Comparison of ENCODE assay signal across 8 cellular contexts in the genomic region with DNA sequence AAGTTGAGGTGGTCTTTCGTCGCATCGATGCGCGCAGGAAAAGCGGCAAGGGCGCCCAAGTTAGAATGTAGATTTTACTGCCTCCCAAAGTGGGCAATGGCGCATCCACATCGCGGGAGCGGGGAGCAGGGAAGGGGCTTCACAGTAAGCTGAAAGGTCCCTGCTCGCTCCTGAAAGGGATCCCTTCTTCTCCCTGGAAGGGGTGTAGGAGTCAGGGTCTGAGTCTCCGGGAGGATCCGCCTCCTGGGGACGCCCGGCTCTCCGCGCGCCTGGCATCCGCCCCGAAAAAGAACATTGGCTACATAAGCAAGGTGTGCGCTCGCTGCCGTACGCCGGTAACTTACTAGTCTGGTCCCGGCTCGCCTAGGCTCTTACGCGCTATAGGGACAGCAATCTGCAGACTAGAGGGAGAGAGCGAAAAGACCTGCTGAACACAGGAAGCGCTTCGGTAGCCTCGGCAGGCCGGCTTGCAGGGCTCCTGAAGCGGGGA. TPM values are rescaled to one million over a fixed set of nuclear protein-coding genes. Genes with fewer than 3 reads are reported as not detected.
DNase-seq lines count a peak whose midpoint lies in the region; ATAC-seq and TF ChIP-seq lines count a peak whose summit lies in the region.

No MANE protein-coding gene starts in this region.

- H3K27ac Mint-ChIP-seq in activated B cell treated with CpG ODN at 0.5 μM for 24 hours = no peak overlapping the region

- H3K27ac ChIP-seq in mucosa of rectum (ENCODE audit: low read depth in 2 of 2, low read length in 2 of 2) (peak overlapping the region; percentile 79 to 90), thymus (ENCODE audit: low read depth) (peak overlapping the region; percentile 66)

- WGBS in thymus = under 1% methylated on average over 36 of the region's 36 CpGs

- POLR2A ChIA-PET in activated B cell treated with CpG ODN at 0.5 μM for 24 hours (lab: Charles Lee) = no interaction called here

- no peak for TF ChIP-seq CTCF in activated B cell treated with CpG ODN at 0.5 μM for 24 hours (IDR thresholded peaks at IDR 0.05)

- peaks cover 46% of the 10 kb centered on the region for H3K4me1 ChIP-seq in ES-I3 (ENCODE audit: insufficient read depth, low read length)
- peaks cover 20 to 36% of the 10 kb centered on the region in 2 donors for H3K4me1 ChIP-seq in mucosa of rectum (ENCODE audit: control insufficient read depth in 2 of 2, insufficient read depth in 2 of 2, low read length in 2 of 2)
- H3K4me1 ChIP-seq in thymus (ENCODE audit: control insufficient read depth, insufficient read depth, low read length) = peaks cover 37% of the 10 kb centered on the region

- peak; percentile 36 for DNase-seq in NCI-H128 (lab: John Stamatoyannopoulos, UW; ENCODE audit: unreplicated experiment)
- DNase-seq in activated B cell treated with CpG ODN at 0.5 μM for 24 hours = no peak
- no peak for DNase-seq in AML-193 (lab: John Stamatoyannopoulos, UW)

- intact Hi-C loops in activated B cell treated with CpG ODN at 0.5 μM for 24 hours (cut with micrococcal nuclease) = no loop called here

- CTCF ChIA-PET in activated B cell treated with CpG ODN at 0.5 μM for 24 hours (lab: Charles Lee) = no interaction called here

- H3K9me3 Mint-ChIP-seq in activated B cell treated with CpG ODN at 0.5 μM for 24 hours = no peaks in the 10 kb centered on the region

- H3K27me3 ChIP-seq in mucosa of rectum (ENCODE audit: control insufficient read depth in 2 of 2, insufficient read depth in 2 of 2, low read length in 2 of 2) = peaks cover 16 to 34% of the 10 kb centered on the region in 2 donors
- H3K27me3 ChIP-seq in thymus (ENCODE audit: control insufficient read depth, insufficient read depth) = peaks cover 25% of the 10 kb centered on the region

- no peaks in the 10 kb centered on the region for H3K36me3 Mint-ChIP-seq in activated B cell treated with CpG ODN at 0.5 μM for 24 hours (ENCODE audit: low read depth)

- ATAC-seq in activated B cell treated with CpG ODN at 0.5 μM for 24 hours (ENCODE audit: low read depth) (no peak), esophagus mucosa (peak; percentile 59), GM19351 (IDR thresholded peaks at IDR 0.05; ENCODE audit: unreplicated experiment) (no peak)

- peak overlapping the region; percentile 67 for H3K9ac ChIP-seq in ES-I3 (ENCODE audit: low read depth, low read length)
- peak overlapping the region; percentile 74 to 89 for H3K9ac ChIP-seq in mucosa of rectum (ENCODE audit: low read depth in 1 of 2, low read length in 2 of 2)

- no peaks in the 10 kb centered on the region for H3K36me3 ChIP-seq in ES-I3 (ENCODE audit: insufficient read depth, low read length)
- H3K36me3 ChIP-seq in mucosa of rectum (ENCODE audit: control insufficient read depth in 2 of 2, insufficient read depth in 2 of 2, low read length in 2 of 2) = no peaks in the 10 kb centered on the region
- no peaks in the 10 kb centered on the region for H3K36me3 ChIP-seq in thymus (ENCODE audit: control insufficient read depth, insufficient read depth)

- peaks cover 22% of the 10 kb centered on the region for H3K4me1 Mint-ChIP-seq in activated B cell treated with CpG ODN at 0.5 μM for 24 hours

- peaks cover 66% of the 10 kb centered on the region for H3K27me3 Mint-ChIP-seq in activated B cell treated with CpG ODN at 0.5 μM for 24 hours

- H3K4me3 Mint-ChIP-seq in activated B cell treated with CpG ODN at 0.5 μM for 24 hours = peak overlapping the region; percentile 62

- H3K4me3 ChIP-seq in mucosa of rectum (ENCODE audit: low read length in 2 of 2) (peak overlapping the region; percentile 68 to 80), thymus (ENCODE audit: low read length) (peak overlapping the region; percentile 58)

- no peaks in the 10 kb centered on the region for H3K9me3 ChIP-seq in ES-I3 (ENCODE audit: control insufficient read depth, insufficient read depth, low read length)
- H3K9me3 ChIP-seq in mucosa of rectum (ENCODE audit: control insufficient read depth in 2 of 2, low read length in 2 of 2) = no peaks in the 10 kb centered on the region
- no peaks in the 10 kb centered on the region for H3K9me3 ChIP-seq in thymus (ENCODE audit: control insufficient read depth)

RNA-seq across cellular contexts. Expression of gene UNC5B, which starts 0.8 kb away (rescaled TPM):
- total RNA-seq in activated B cell treated with CpG ODN at 0.5 μM for 24 hours (not detected in 2 replicates), esophagus mucosa (37.0 TPM)
- polyA plus RNA-seq in thymus = 2.2 TPM

Comparison
In these comparisons a context has a peak if more than half of its experiments do, and no peak if none do; other contexts are left out.
1. RNA of gene UNC5B, which starts 0.8 kb away (total RNA-seq): 37.0 TPM in esophagus mucosa (single experiment); not detected in activated B cell treated with CpG ODN at 0.5 μM for 24 hours; every median in the first group is over 10 times any median in the second.